Comparison of ENCODE assay signal across 1 cellular context in genomic region chr17:81341347-81342061, GRCh38.
TF ChIP-seq lines count a peak whose summit lies in the region.

No MANE protein-coding gene starts in this region.

TF ChIP-seq in K562, 482 proteins besides CTCF, POLR2A, EP300 and RAD21:
- TF ChIP-seq ZBTB33 (CRISPR knock-in tag; IDR thresholded peaks at IDR 0.05): peak; percentile 5; the same call in 1 of the 2 replicates
- no peak for TF ChIP-seq ZFP1 (CRISPR knock-in tag; IDR thresholded peaks at IDR 0.05)
- no peak for TF ChIP-seq KLF13 (tag; IDR thresholded peaks at IDR 0.05; ENCODE audit: borderline replicate concordance, low read depth)
- TF ChIP-seq HNRNPL (IDR thresholded peaks at IDR 0.05; ENCODE audit: low read depth, low read length): 0 out of 2 replicates have a peak, but pooled peaks have one; percentile 36
- no peak for TF ChIP-seq FIP1L1 (IDR thresholded peaks at IDR 0.05; ENCODE audit: low read depth, low read length, poor library complexity, severe bottlenecking)
- no peak for TF ChIP-seq TGIF2 (CRISPR knock-in tag; IDR thresholded peaks at IDR 0.05)
- TF ChIP-seq ZNF316 (IDR thresholded peaks at IDR 0.05): no peak
- TF ChIP-seq ZNF444 (CRISPR knock-in tag; IDR thresholded peaks at IDR 0.05): no peak
- peak; percentile 25; the same call in 1 of the 2 replicates for TF ChIP-seq RBFOX2 (IDR thresholded peaks at IDR 0.05; ENCODE audit: low read depth, low read length)
- no peak for TF ChIP-seq ZNF143 (CRISPR knock-in tag; IDR thresholded peaks at IDR 0.05)
- no peak for TF ChIP-seq EP400 (IDR thresholded peaks at IDR 0.05)
- no peak for TF ChIP-seq THRA (IDR thresholded peaks at IDR 0.05)
- TF ChIP-seq ZNF740 (CRISPR knock-in tag; IDR thresholded peaks at IDR 0.05): no peak
- TF ChIP-seq ZNF740 (tag; IDR thresholded peaks at IDR 0.05): no peak
- TF ChIP-seq CSDE1 (IDR thresholded peaks at IDR 0.05): no peak
- no peak for TF ChIP-seq HSF4 (CRISPR knock-in tag; IDR thresholded peaks at IDR 0.05; ENCODE audit: borderline replicate concordance)
- no peak for TF ChIP-seq ETV6 (IDR thresholded peaks at IDR 0.05; ENCODE audit: borderline replicate concordance in 1 of 2, low read depth in 2 of 2, low read length in 1 of 2)
- no peak for TF ChIP-seq ETV6 (CRISPR knock-in tag; IDR thresholded peaks at IDR 0.05; ENCODE audit: borderline replicate concordance)
- TF ChIP-seq ATF6 (CRISPR knock-in tag; IDR thresholded peaks at IDR 0.05): no peak
- peak; percentile 63 for TF ChIP-seq PCBP1 (IDR thresholded peaks at IDR 0.05; ENCODE audit: low read depth, low read length, poor library complexity, severe bottlenecking)
- no peak for TF ChIP-seq POLR2AphosphoS5 (IDR thresholded peaks at IDR 0.05; ENCODE audit: control insufficient read depth, insufficient read depth, low read depth, low read length)
- TF ChIP-seq ZNF589 (CRISPR knock-in tag; IDR thresholded peaks at IDR 0.05; ENCODE audit: low read depth): no peak
- TF ChIP-seq POLR2G (IDR thresholded peaks at IDR 0.05; ENCODE audit: low read depth, low read length): 0 out of 2 replicates have a peak, but pooled peaks have one; percentile 30
- no peak for TF ChIP-seq DLX4 (CRISPR knock-in tag; IDR thresholded peaks at IDR 0.05)
- TF ChIP-seq STAG1 (CRISPR knock-in tag; IDR thresholded peaks at IDR 0.05; ENCODE audit: borderline replicate concordance): no peak
- no peak for TF ChIP-seq CHD1 (IDR thresholded peaks at IDR 0.05; ENCODE audit: low read length)
- no peak for TF ChIP-seq RFX7 (CRISPR knock-in tag; IDR thresholded peaks at IDR 0.05)
